ENCODE assay signal across 7 cellular contexts in the genomic region with DNA sequence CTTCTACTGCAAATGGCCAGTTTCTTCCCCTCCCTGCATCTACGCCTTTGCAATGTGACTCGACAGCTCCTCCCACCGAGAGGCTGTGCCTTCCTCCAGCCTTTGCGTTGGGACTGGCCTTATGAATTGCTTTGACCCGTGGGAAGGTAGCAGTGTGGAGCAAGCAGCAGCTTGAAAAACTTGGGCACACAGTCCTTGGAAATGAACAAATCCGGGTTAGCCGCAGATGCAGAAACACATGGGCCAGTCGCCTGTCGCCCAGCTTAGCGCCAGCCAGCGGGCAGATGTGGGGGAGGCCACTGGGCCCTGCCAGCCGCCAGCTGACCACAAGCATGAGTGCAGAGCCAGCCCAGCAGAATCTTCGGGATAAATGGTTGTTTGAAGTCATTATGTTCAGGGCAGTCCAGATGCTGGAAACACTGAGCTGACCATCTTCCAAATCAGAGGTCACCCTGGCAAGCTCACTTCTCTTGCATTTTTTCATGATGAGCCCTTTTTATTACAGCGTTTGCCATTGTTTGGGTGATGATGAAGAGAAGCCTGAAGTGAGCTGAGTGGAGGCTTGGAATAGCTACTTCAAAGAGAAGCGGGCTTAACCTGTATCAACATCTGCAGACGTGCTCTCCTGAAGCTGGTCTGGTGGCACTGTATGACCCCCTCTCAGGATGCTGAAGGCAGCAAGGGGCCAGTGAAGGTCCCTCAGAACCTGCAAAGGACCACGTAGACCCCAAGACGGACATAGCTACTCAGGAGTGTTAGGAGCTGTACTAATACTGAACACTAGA. TPM values are rescaled to one million over a fixed set of nuclear protein-coding genes. Genes with fewer than 3 reads are reported as not detected.
DNase-seq lines count a peak whose midpoint lies in the region; ATAC-seq and TF ChIP-seq lines count a peak whose summit lies in the region.

No MANE protein-coding gene starts in this region.

- 47 to 59% methylated on average over 18 of the region's 18 CpGs for WGBS in tibial nerve, 2 donors

- H3K4me3 ChIP-seq in tibial nerve, result peak overlapping the region in 1 of 4 donors; percentile 0

- H3K27ac ChIP-seq in caudate nucleus (ENCODE audit: low read depth, low read length) (no peak overlapping the region), tibial nerve (peak overlapping the region; percentile 37 to 86 (median 67))

- peak in 1 of 2 donors; percentile 43 for TF ChIP-seq POLR2A in tibial nerve (IDR thresholded peaks at IDR 0.05)

- peaks cover 0 to 28% (median 6%) of the 10 kb centered on the region in 4 donors for H3K4me1 ChIP-seq in tibial nerve

- no peak for TF ChIP-seq CTCF in tibial nerve (IDR thresholded peaks at IDR 0.05)

- peak in 1 of 2 donors; percentile 56 for TF ChIP-seq EP300 in tibial nerve (IDR thresholded peaks at IDR 0.05)

- no peaks in the 10 kb centered on the region for H3K27me3 ChIP-seq in tibial nerve

- no peaks in the 10 kb centered on the region for H3K9me3 ChIP-seq in tibial nerve

- DNase-seq in HT-29 (ENCODE audit: low spot score) (peak; percentile 59), caudate nucleus (lab: John Stamatoyannopoulos, UW) (peak in 46 of 61 donors; percentile 12 to 81 (median 48)), left kidney (ENCODE audit: low read depth, low spot score) (peak; percentile 43), tibial nerve (ENCODE audit: low spot score in 2 of 2) (peak in 1 of 2 donors; percentile 65), DMS 273 treated with DMSO at 0.1 percent for 48 hours (lab: John Stamatoyannopoulos, UW) (no peak)

- ATAC-seq in HG02970 (IDR thresholded peaks at IDR 0.05; ENCODE audit: low FRiP score, unreplicated experiment), result no peak
- no peak for ATAC-seq in GM19452 (IDR thresholded peaks at IDR 0.05; ENCODE audit: unreplicated experiment)

- peaks cover 0 to 38% (median 12%) of the 10 kb centered on the region in 3 donors for H3K36me3 ChIP-seq in tibial nerve

RNA-seq across cellular contexts. Expression of gene SELENOS, which starts 9.8 kb away (rescaled TPM):
- 56.6 and 67.1 TPM in 2 replicates for total RNA-seq in HT-29 (2014; rRNA removed; shearing (Covaris generic))
- total RNA-seq in tibial nerve, result 100 to 1,000 TPM in 1 of 4 donors, 10 to 100 TPM in 3; 64.8 to 104 (median 88.0) TPM

RNA-seq across cellular contexts. Expression of gene CHSY1, which starts 15.7 kb away (rescaled TPM):
- total RNA-seq in HT-29 (2014; rRNA removed; shearing (Covaris generic)), result 6.9 and 7.4 TPM in 2 replicates
- total RNA-seq in tibial nerve, result 10 to 100 TPM; 22.0 to 29.7 (median 24.6) TPM

RNA-seq across cellular contexts. Expression of gene SNRPA1, which starts 27.5 kb away (rescaled TPM):
- 57.3 and 63.0 TPM in 2 replicates for total RNA-seq in HT-29 (2014; rRNA removed; shearing (Covaris generic))
- total RNA-seq in tibial nerve, result 10 to 100 TPM; 28.4 to 50.6 (median 40.0) TPM
